12 cellular contexts compared by ENCODE assay signal in genomic region chr2:160351978-160352377, GRCh38.
DNase-seq lines count a peak whose midpoint lies in the region; ATAC-seq, FAIRE-seq and TF ChIP-seq lines count a peak whose summit lies in the region.
"Had no signal": no experiment of that assay in that cellular context is flagged by ENCODE, and none has a peak within 500 bp of the region (broad histone marks: within the 10 kb centered on the region; RNA-seq: fewer than 3 reads in every experiment).

No MANE protein-coding gene starts in this region.

- ATAC-seq in HG03175 (IDR thresholded peaks at IDR 0.05; ENCODE audit: unreplicated experiment), result no peak

- DNase-seq in H54 (ENCODE audit: insufficient read length, low spot score), result no peak
- DNase-seq in PC-9, result peak in 1 of 2 experiments; percentile 52
- DNase-seq in esophagus squamous epithelium (lab: John Stamatoyannopoulos, UW), result no peak
- peak; percentile 88 for DNase-seq in renal cortical epithelial cell (ENCODE audit: low read depth)
- DNase-seq in SHP77 treated with DMSO at 0.1 percent for 48 hours (lab: John Stamatoyannopoulos, UW), result no peak
- DNase-seq in GM19240 (ENCODE audit: insufficient read length, low spot score), result no peak
- DNase-seq: activated B cell treated with CpG ODN at 0.5 μM for 24 hours; H9; NCI-H1417 treated with DMSO at 0.1 percent for 48 hours; stimulated activated naive CD4-positive, alpha-beta T cell treated with Interleukin-2 at 50 U/mL for 16 hours had no signal

- H2AFZ ChIP-seq in PC-9, result no peak overlapping the region

- no peaks in the 10 kb centered on the region for H3K9me2 ChIP-seq in PC-9 (ENCODE audit: insufficient read depth)

- TF ChIP-seq CTCF in PC-9 (conservative IDR thresholded peaks at IDR 0.05) (no peak), esophagus squamous epithelium (IDR thresholded peaks at IDR 0.05) (no peak)

- peaks cover 43% of the 10 kb centered on the region for H3K4me1 ChIP-seq in PC-9 (replicated peaks; ENCODE audit: insufficient read depth)
- H3K4me1 ChIP-seq in esophagus squamous epithelium, result peaks cover 8 to 66% (median 37%) of the 10 kb centered on the region in 3 donors

- H3K27me3 ChIP-seq in PC-9 (ENCODE audit: insufficient read depth, low read depth) (no peaks in the 10 kb centered on the region), esophagus squamous epithelium (no peaks in the 10 kb centered on the region)

- H3K27ac ChIP-seq in PC-9 (peak overlapping the region; percentile 41), esophagus squamous epithelium (peak overlapping the region; percentile 47 to 75 (median 62))

- BruUV-seq in PC-9 (replicated peaks; lab: Mats Ljungman, UMichigan), result no TSS peak

- WGBS in esophagus squamous epithelium, 2 donors, result 15 to 40% methylated on average over 4 of the region's 4 CpGs

- POLR2A ChIA-PET in PC-9 (lab: Charles Lee; ENCODE audit: unreplicated experiment), result no interaction called here

- peaks cover 86% of the 10 kb centered on the region for H3K79me2 ChIP-seq in PC-9 (ENCODE audit: low read depth)

- TF ChIP-seq POLR2A in H54 (IDR thresholded peaks at IDR 0.05; ENCODE audit: low read depth, low read length), result no peak
- TF ChIP-seq POLR2A in esophagus squamous epithelium (IDR thresholded peaks at IDR 0.05), result no peak

- H3K4me3 ChIP-seq in PC-9 (no peak overlapping the region), esophagus squamous epithelium (no peak overlapping the region)

- intact Hi-C loops in PC-9 (cut with micrococcal nuclease; ENCODE audit: unreplicated experiment) (loop anchor here (10.0 kb wide), 1 partner anchor 53 kb away; no protein-coding TSS in a partner anchor), esophagus squamous epithelium (cut with DNase I) (no loop called here)

- FAIRE-seq in H54 (lab: Jason Lieb, UNC), result peak; percentile 89
- FAIRE-seq: endometrium had no signal

- H3K9me3 ChIP-seq in PC-9 (ENCODE audit: insufficient read depth, low read depth), result no peaks in the 10 kb centered on the region
- no peaks in the 10 kb centered on the region for H3K9me3 ChIP-seq in esophagus squamous epithelium

- H3K4me2 ChIP-seq in PC-9, result peak overlapping the region; percentile 32

- peaks cover 20% of the 10 kb centered on the region; the same call in 1 of the 2 replicates for H3F3A ChIP-seq in PC-9 (ENCODE audit: insufficient read depth, low read depth)

- CTCF ChIA-PET in PC-9 (lab: Charles Lee), result no interaction called here

- H3K36me3 ChIP-seq in PC-9 (ENCODE audit: low read depth) (no peaks in the 10 kb centered on the region), esophagus squamous epithelium (peaks cover 0 to 7% (median 3%) of the 10 kb centered on the region in 3 donors)

- no peaks in the 10 kb centered on the region for H4K20me1 ChIP-seq in PC-9 (ENCODE audit: insufficient read depth)
